16 cellular contexts compared by ENCODE assay signal in genomic region chr1:230348386-230349022, GRCh38.
DNase-seq lines count a peak whose midpoint lies in the region; ATAC-seq, FAIRE-seq and TF ChIP-seq lines count a peak whose summit lies in the region.
"Had no signal": no experiment of that assay in that cellular context is flagged by ENCODE, and none has a peak within 500 bp of the region (broad histone marks: within the 10 kb centered on the region; RNA-seq: fewer than 3 reads in every experiment).

No MANE protein-coding gene starts in this region.

- H3K4me1 Mint-ChIP-seq in glutamatergic neuron (ENCODE audit: low read depth, unreplicated experiment): peaks cover 35% of the 10 kb centered on the region
- H3K4me1 Mint-ChIP-seq: CD4-positive, CD25-positive, alpha-beta regulatory T cell; H9 had no signal

- ATAC-seq in gastrocnemius medialis: no peak
- ATAC-seq in GM19463 (IDR thresholded peaks at IDR 0.05; ENCODE audit: unreplicated experiment): no peak
- no peak for ATAC-seq in left ventricle myocardium superior
- ATAC-seq: K562 had no signal

- intact Hi-C loops in gastrocnemius medialis (cut with DNase I; ENCODE audit: low total_unique reads): no loop called here
- intact Hi-C loops in kidney (cut with DNase I): no loop called here
- intact Hi-C loops in left ventricle myocardium superior (cut with micrococcal nuclease): no loop called here

- FAIRE-seq in kidney (lab: Jason Lieb, UNC): no peak
- FAIRE-seq: K562 had no signal

- peaks cover 2% of the 10 kb centered on the region for H3K27me3 Mint-ChIP-seq in glutamatergic neuron (ENCODE audit: unreplicated experiment)
- H3K27me3 Mint-ChIP-seq: CD4-positive, CD25-positive, alpha-beta regulatory T cell had no signal

- H3K36me3 ChIP-seq in gastrocnemius medialis: no peaks in the 10 kb centered on the region
- H3K36me3 ChIP-seq in kidney (ENCODE audit: control insufficient read depth in 1 of 2, insufficient read depth in 2 of 2, low read length in 2 of 2): no peaks in the 10 kb centered on the region

- H3K9me3 Mint-ChIP-seq in glutamatergic neuron (ENCODE audit: unreplicated experiment): peaks cover 9% of the 10 kb centered on the region
- H3K9me3 Mint-ChIP-seq: H9 had no signal

- no peaks in the 10 kb centered on the region for H3K27me3 ChIP-seq in gastrocnemius medialis

- peaks cover 11% of the 10 kb centered on the region for H3K36me3 Mint-ChIP-seq in glutamatergic neuron (ENCODE audit: unreplicated experiment)
- H3K36me3 Mint-ChIP-seq: CD4-positive, CD25-positive, alpha-beta regulatory T cell had no signal

- peak overlapping the region; percentile 31 for H3K27ac ChIP-seq in angular gyrus (ENCODE audit: low read depth, low read length)
- H3K27ac ChIP-seq in gastrocnemius medialis: peak overlapping the region in 3 of 4 donors; percentile 25 to 62 (median 54)
- H3K27ac ChIP-seq in kidney (ENCODE audit: low read depth in 2 of 2, low read length in 2 of 2): no peak overlapping the region
- H3K27ac ChIP-seq: PC-9 had no signal

- H3K4me3 ChIP-seq in gastrocnemius medialis: no peak overlapping the region
- no peak overlapping the region for H3K4me3 ChIP-seq in kidney (ENCODE audit: low read length in 2 of 2)
- H3K4me3 ChIP-seq: K562, PC-9 had no signal

- H3K9me3 ChIP-seq in gastrocnemius medialis (no peaks in the 10 kb centered on the region), kidney (ENCODE audit: control insufficient read depth in 1 of 2, low read length in 2 of 2) (no peaks in the 10 kb centered on the region)
- H3K9me3 ChIP-seq: Caco-2 had no signal

- peak; percentile 87 for DNase-seq in NCI-H1694 treated with DMSO at 0.1 percent for 48 hours (lab: John Stamatoyannopoulos, UW)
- no peak for DNase-seq in glutamatergic neuron
- DNase-seq in gastrocnemius medialis: no peak
- no peak for DNase-seq in kidney
- DNase-seq in left ventricle myocardium superior: no peak
- DNase-seq: Caco-2; CD4-positive, CD25-positive, alpha-beta regulatory T cell; DMS53; H9; NCI-H2029; NCI-H510A treated with DMSO at 0.1 percent for 48 hours; NCI-H82; PC-9 had no signal

- peaks cover 10 to 17% of the 10 kb centered on the region in 2 donors for H3K4me1 ChIP-seq in gastrocnemius medialis
- H3K4me1 ChIP-seq in kidney (ENCODE audit: control insufficient read depth in 1 of 2, insufficient read depth in 1 of 2, low read depth in 1 of 2, low read length in 2 of 2): no peaks in the 10 kb centered on the region
- H3K4me1 ChIP-seq: Caco-2 had no signal

- no peak overlapping the region for H3K4me3 Mint-ChIP-seq in glutamatergic neuron (ENCODE audit: unreplicated experiment)
- H3K4me3 Mint-ChIP-seq: CD4-positive, CD25-positive, alpha-beta regulatory T cell; H9 had no signal

- H3K9ac ChIP-seq in kidney (ENCODE audit: low read length in 2 of 2): no peak overlapping the region

- TF ChIP-seq CTCF in glutamatergic neuron (IDR thresholded peaks at IDR 0.05; ENCODE audit: partially characterized antibody, unreplicated experiment) (no peak), gastrocnemius medialis (IDR thresholded peaks at IDR 0.05 in 4 of 5, conservative IDR thresholded peaks at IDR 0.05 in 1 of 5) (no peak), kidney (IDR thresholded peaks at IDR 0.05; ENCODE audit: borderline replicate concordance, extremely low read depth, insufficient read depth) (no peak)

- H3K27ac Mint-ChIP-seq in glutamatergic neuron (ENCODE audit: unreplicated experiment): peak overlapping the region; percentile 79
- H3K27ac Mint-ChIP-seq: CD4-positive, CD25-positive, alpha-beta regulatory T cell had no signal

- no peak for TF ChIP-seq POLR2A in gastrocnemius medialis (IDR thresholded peaks at IDR 0.05)

- in situ Hi-C loops in gastrocnemius medialis (cut with MboI; ENCODE audit: low sequenced_read_pairs in 4 of 4): no loop called here

Comparison
In these comparisons a context has a peak if more than half of its experiments do, and no peak if none do; other contexts are left out.
1. H3K27ac ChIP-seq: peak in angular gyrus (single experiment) and gastrocnemius medialis (3 of 4); none in kidney (0 of 2).